ENCODE assay signal across 8 cellular contexts in genomic region chr1:167442142-167442848, GRCh38.
DNase-seq lines count a peak whose midpoint lies in the region; ATAC-seq and TF ChIP-seq lines count a peak whose summit lies in the region.

No MANE protein-coding gene starts in this region.

- H3K27ac ChIP-seq in caudate nucleus (ENCODE audit: low read depth, low read length): no peak overlapping the region

- DNase-seq in AG09309 (ENCODE audit: low read depth) (peak; percentile 14), NCI-H2196 treated with DMSO at 0.1 percent for 48 hours (lab: John Stamatoyannopoulos, UW; ENCODE audit: unreplicated experiment) (peak; percentile 61), caudate nucleus (lab: John Stamatoyannopoulos, UW) (peak in 58 of 61 donors; percentile 12 to 83 (median 53)), left colon (peak; percentile 95 to 98)
- peak; percentile 81 to 86 for DNase-seq in stimulated activated CD4-positive, alpha-beta T cell treated with anti-CD3 and anti-CD28 coated beads, Interleukin-2, amount 100 ng/mL, for 48 hours

- H3K4me3 ChIP-seq in AG09309 (ENCODE audit: control insufficient read depth, low read depth, low read length): no peak overlapping the region

- intact Hi-C loops in left colon (cut with DNase I, micrococcal nuclease): loop anchor here (5.0 to 10.0 kb wide), 3 partner anchors 175 to 377 kb away; no protein-coding TSS in a partner anchor

- ATAC-seq in GM18861 (IDR thresholded peaks at IDR 0.05; ENCODE audit: unreplicated experiment) (peak; percentile 87), HG03103 (IDR thresholded peaks at IDR 0.05; ENCODE audit: low read depth, unreplicated experiment) (peak; percentile 91), left colon (peak; percentile 98)
- ATAC-seq in activated CD4-positive, CD25-positive, alpha-beta regulatory T cell treated with anti-CD3 and anti-CD28 coated beads, Interleukin-2, amount 50 U/mL, for 24 hours: peak; percentile 85 to 87

- peak; percentile 94 for TF ChIP-seq CTCF in AG09309 (IDR thresholded peaks at IDR 0.05; ENCODE audit: control insufficient read depth, insufficient read depth, low read depth, low read length, missing control alignments)

Comparison
In these comparisons a context has a peak if more than half of its experiments do, and no peak if none do; other contexts are left out.
1. DNase-seq: peak in every context shown above with its lines; median percentile 96 in left colon; 84 in stimulated activated CD4-positive, alpha-beta T cell treated with anti-CD3 and anti-CD28 coated beads, Interleukin-2, amount 100 ng/mL, for 48 hours; 61 in NCI-H2196 treated with DMSO at 0.1 percent for 48 hours; 53 in caudate nucleus; 14 in AG09309.